Comparison of ENCODE assay signal across 18 cellular contexts in the genomic region with DNA sequence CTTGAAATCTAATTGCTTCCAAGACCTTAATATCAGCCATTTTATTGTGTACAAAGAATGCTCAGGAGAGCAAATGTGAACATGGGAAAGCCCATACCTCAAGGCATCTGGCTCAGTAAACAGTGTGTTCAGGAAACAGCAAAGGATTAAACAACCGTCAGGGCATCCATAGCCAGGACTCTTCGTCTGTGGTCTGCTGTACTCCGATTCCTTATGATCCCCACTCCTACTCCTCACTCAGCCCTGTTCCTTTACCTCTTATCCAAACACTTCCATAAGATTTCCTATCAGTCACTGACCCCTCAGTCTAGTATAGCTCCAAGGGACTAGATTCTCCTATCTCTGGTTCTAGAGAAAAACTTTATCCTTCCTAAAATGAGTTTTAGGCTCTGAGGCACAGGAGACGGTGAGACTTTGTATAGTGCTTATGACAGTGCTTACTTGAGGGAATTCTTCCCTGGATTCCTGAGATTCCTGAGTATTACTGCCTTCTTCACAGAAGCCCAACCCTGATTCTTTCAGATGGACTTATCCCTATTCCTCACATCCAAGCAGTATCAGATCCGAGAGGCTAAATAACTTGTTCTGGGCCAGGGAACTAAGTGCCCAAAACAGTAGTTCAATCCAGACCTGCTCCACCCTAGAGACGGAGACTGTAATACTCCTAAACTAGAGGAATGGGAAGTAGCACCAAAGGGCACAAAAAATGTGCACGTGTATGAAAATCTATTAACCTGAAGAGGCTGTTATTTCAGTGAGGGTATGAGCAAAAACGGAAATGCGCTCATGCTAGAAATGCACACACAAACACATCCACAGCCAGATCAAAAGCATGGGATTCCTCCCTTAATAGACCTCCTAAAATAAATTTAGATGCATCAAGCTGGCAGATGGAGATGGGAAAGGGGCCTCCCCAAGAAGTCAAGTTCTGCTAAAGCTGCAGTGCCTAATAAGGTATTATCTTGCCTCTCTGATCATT. TPM values are rescaled to one million over a fixed set of nuclear protein-coding genes. Genes with fewer than 3 reads are reported as not detected.
DNase-seq lines count a peak whose midpoint lies in the region; ATAC-seq, FAIRE-seq and TF ChIP-seq lines count a peak whose summit lies in the region.
"Had no signal": no experiment of that assay in that cellular context is flagged by ENCODE, and none has a peak within 500 bp of the region (broad histone marks: within the 10 kb centered on the region; RNA-seq: fewer than 3 reads in every experiment).

No MANE protein-coding gene starts in this region.

- H3K23ac ChIP-seq in IMR-90 (ENCODE audit: low read depth, low read length): peak overlapping the region; percentile 98
- no peak overlapping the region for H3K23ac ChIP-seq in mesendoderm (ENCODE audit: low read length)

- CTCF ChIA-PET in IMR-90 (lab: Yijun Ruan, JAX): no interaction called here

- ATAC-seq in IMR-90 (ENCODE audit: low read depth) (peak; percentile 92), GM19467 (IDR thresholded peaks at IDR 0.05; ENCODE audit: unreplicated experiment) (no peak)
- ATAC-seq: K562 had no signal

- peak overlapping the region; percentile 92 for H3K27ac ChIP-seq in IMR-90 (ENCODE audit: insufficient read depth, low read length)
- H3K27ac ChIP-seq in mesendoderm (ENCODE audit: low read depth, low read length): peak overlapping the region; percentile 14

- POLR2A ChIA-PET in IMR-90 (lab: Charles Lee; ENCODE audit: unreplicated experiment): no interaction called here

- H2BK15ac ChIP-seq in IMR-90 (ENCODE audit: low read depth, low read length) (peak overlapping the region; percentile 99), mesendoderm (replicated peaks; ENCODE audit: low read depth) (no peak overlapping the region)

- dilution Hi-C loops in IMR-90 (cut with HindIII; ENCODE audit: low sequenced_read_pairs, unreplicated experiment): no loop called here

- H4K5ac ChIP-seq in IMR-90 (ENCODE audit: low read depth, low read length) (peak overlapping the region; percentile 96), mesendoderm (ENCODE audit: low read length) (no peak overlapping the region)

- H2BK120ac ChIP-seq in IMR-90 (ENCODE audit: low read depth, low read length) (peak overlapping the region; percentile 98), mesendoderm (ENCODE audit: low read depth, low read length) (no peak overlapping the region)

- no peaks in the 10 kb centered on the region for H3K9me3 ChIP-seq in IMR-90 (ENCODE audit: control insufficient read depth, insufficient read depth, low read length)

- H3K79me2 ChIP-seq in mesendoderm (ENCODE audit: control insufficient read depth, insufficient read depth, low read length): no peaks in the 10 kb centered on the region

- peak overlapping the region; percentile 97 for H3K18ac ChIP-seq in IMR-90 (ENCODE audit: low read depth, low read length)
- H3K18ac ChIP-seq in mesendoderm (ENCODE audit: low read length): no peak overlapping the region

- H2AK5ac ChIP-seq in IMR-90 (ENCODE audit: low read depth, low read length): peak overlapping the region; percentile 98
- no peak overlapping the region for H2AK5ac ChIP-seq in mesendoderm (ENCODE audit: low read length)

- H3K9me1 ChIP-seq in IMR-90 (ENCODE audit: insufficient read depth, low read length): peaks cover 19% of the 10 kb centered on the region

- H3K9ac ChIP-seq in IMR-90 (ENCODE audit: low read depth, low read length) (peak overlapping the region; percentile 64), mesendoderm (ENCODE audit: low read length) (no peak overlapping the region)

- H4K91ac ChIP-seq in IMR-90 (ENCODE audit: insufficient read depth, low read depth, low read length): peak overlapping the region; percentile 96

- peak overlapping the region; percentile 98 for H3K56ac ChIP-seq in IMR-90 (ENCODE audit: extremely low read depth, insufficient read depth, low read length)
- no peak overlapping the region for H3K56ac ChIP-seq in mesendoderm (ENCODE audit: low read length)

- peak overlapping the region; percentile 55; the same call in 1 of the 2 replicates for H3K4me2 ChIP-seq in IMR-90 (ENCODE audit: low read depth, low read length)
- no peak overlapping the region for H3K4me2 ChIP-seq in mesendoderm (ENCODE audit: low read length)

- H2AFZ ChIP-seq in IMR-90 (replicated peaks; ENCODE audit: low read length, poor library complexity): peak overlapping the region; percentile 52

- TF ChIP-seq POLR2A in IMR-90 (IDR thresholded peaks at IDR 0.05; ENCODE audit: low read depth, low read length): no peak

- in situ Hi-C loops in IMR-90 (cut with MboI; ENCODE audit: low sequenced_read_pairs): loop anchor here (10.0 kb wide), 1 partner anchor 61 kb away; no protein-coding TSS in a partner anchor

- WGBS in IMR-90 (ENCODE audit: extremely low coverage in 2 of 2, insufficient read length in 1 of 2), 2 experiments: 58% methylated on average over 3 of the region's 9 CpGs; no CpG with 5 or more reads in 1 of the 2 experiments
- WGBS in mesendoderm (ENCODE audit: extremely low coverage, insufficient coverage, low lambda C conversion rate): no CpG with 5 or more reads among the region's 9 CpGs

- BruUV-seq in IMR-90 (replicated peaks; lab: Mats Ljungman, UMichigan): no TSS peak

- H4K8ac ChIP-seq in IMR-90 (ENCODE audit: low read depth in 2 of 2, low read length in 2 of 2): peak overlapping the region; percentile 94 to 96
- H4K8ac ChIP-seq in mesendoderm (ENCODE audit: low read depth, low read length): no peak overlapping the region

- no peaks in the 10 kb centered on the region for H3K36me3 ChIP-seq in IMR-90 (ENCODE audit: control insufficient read depth, insufficient read depth, low read length)
- no peaks in the 10 kb centered on the region for H3K36me3 ChIP-seq in mesendoderm (ENCODE audit: control insufficient read depth, insufficient read depth, low read length)

- H2BK5ac ChIP-seq in IMR-90 (ENCODE audit: low read depth, low read length, poor library complexity, severe bottlenecking): peak overlapping the region; percentile 99
- no peak overlapping the region for H2BK5ac ChIP-seq in mesendoderm (ENCODE audit: low read length)

- TF ChIP-seq CTCF in IMR-90 (conservative IDR thresholded peaks at IDR 0.05; ENCODE audit: low read depth, low read length) (no peak), choroid plexus epithelial cell (conservative IDR thresholded peaks at IDR 0.05; ENCODE audit: low read depth, low read length) (no peak), D721Med (IDR thresholded peaks at IDR 0.05; ENCODE audit: insufficient read depth, missing control alignments) (no peak)

- peak overlapping the region; percentile 96 for H3K14ac ChIP-seq in IMR-90 (replicated peaks; ENCODE audit: low read depth, low read length)

- no peaks in the 10 kb centered on the region for H4K20me1 ChIP-seq in IMR-90 (ENCODE audit: insufficient read depth, low read length)

- H2AK9ac ChIP-seq in IMR-90 (replicated peaks; ENCODE audit: low read depth, low read length, poor library complexity): peak overlapping the region; percentile 79

- H3K4me3 ChIP-seq in IMR-90 (ENCODE audit: insufficient read depth, low read depth, low read length) (no peak overlapping the region), choroid plexus epithelial cell (ENCODE audit: low read depth, low read length) (no peak overlapping the region), mesendoderm (ENCODE audit: low read length) (no peak overlapping the region)
- H3K4me3 ChIP-seq: K562 had no signal

- peak overlapping the region; percentile 96 for H3K4ac ChIP-seq in IMR-90 (ENCODE audit: low read depth, low read length)
- H3K4ac ChIP-seq in mesendoderm (ENCODE audit: low read depth, low read length): no peak overlapping the region

- H2BK20ac ChIP-seq in IMR-90 (ENCODE audit: low read depth, low read length): peak overlapping the region; percentile 99

- peaks cover 33% of the 10 kb centered on the region for H3K4me1 ChIP-seq in IMR-90 (ENCODE audit: control insufficient read depth, insufficient read depth, low read length)
- H3K4me1 ChIP-seq in mesendoderm (ENCODE audit: control insufficient read depth, low read depth, low read length): peaks cover 7% of the 10 kb centered on the region

- intact Hi-C loops in IMR-90 (cut with micrococcal nuclease): no loop called here

- peak; percentile 47 for DNase-seq in AG08396 (ENCODE audit: low spot score)
- peak; percentile 78 for DNase-seq in IMR-90
- DNase-seq in choroid plexus epithelial cell (ENCODE audit: low read depth): peak; percentile 58
- DNase-seq in mesendoderm: peak; percentile 84
- no peak for DNase-seq in HT-29 (ENCODE audit: low spot score)
- DNase-seq in frontal cortex (ENCODE audit: low spot score in 2 of 2): no peak
- no peak for DNase-seq in D721Med (ENCODE audit: insufficient read length, low spot score)
- DNase-seq: activated T-cell treated with anti-CD3 and anti-CD28 coated beads, Interleukin-2, amount 50 U/mL, for 48 hours; anterior cingulate cortex; CD4-positive, CD25-positive, alpha-beta regulatory T cell; GF-D8; NCI-H187; NCI-H82; stimulated activated CD4-positive, alpha-beta T cell treated with anti-CD3 and anti-CD28 coated beads, Interleukin-4, amount 100 ng/mL, for 4 hours; stimulated activated naive CD4-positive, alpha-beta T cell treated with Interleukin-2 at 50 U/mL for 16 hours had no signal

- no peaks in the 10 kb centered on the region for H3K27me3 ChIP-seq in IMR-90 (ENCODE audit: control insufficient read depth, insufficient read depth, low read length)
- H3K27me3 ChIP-seq in mesendoderm (ENCODE audit: insufficient read depth, low read length, poor library complexity): no peaks in the 10 kb centered on the region

- peaks cover 0 to 13% of the 10 kb centered on the region in 2 experiments; a peak in 2 of 4 replicates for H3K79me1 ChIP-seq in IMR-90 (ENCODE audit: low read depth in 1 of 2, low read length in 2 of 2)
- no peaks in the 10 kb centered on the region for H3K79me1 ChIP-seq in mesendoderm (ENCODE audit: low read length)

- no peak for TF ChIP-seq RAD21 in IMR-90 (IDR thresholded peaks at IDR 0.05; ENCODE audit: low read length)

- FAIRE-seq in frontal cortex (lab: Jason Lieb, UNC): no peak
- FAIRE-seq in D721Med (lab: Jason Lieb, UNC): no peak
- FAIRE-seq: K562 had no signal

TF ChIP-seq in IMR-90, 13 proteins besides CTCF, POLR2A, EP300 and RAD21 (continues in another document):
- TF ChIP-seq RCOR1 (IDR thresholded peaks at IDR 0.05; ENCODE audit: insufficient replicate concordance, low read length): no peak

RNA-seq across cellular contexts. Expression of a gene that starts 42.1 kb away (rescaled TPM):
- 0.83 and 1.1 TPM in 2 replicates for total RNA-seq in IMR-90 (2012; rRNA removed)
- polyA plus RNA-seq in IMR-90 (2012; rRNA removed): 1.8 and 2.2 TPM in 2 replicates
- polyA plus RNA-seq in IMR-90 (2012; cell fraction: cytosol; rRNA removed): 1.9 and 4.8 TPM in 2 replicates
- 1.3 and 3.0 TPM in 2 replicates for polyA plus RNA-seq in IMR-90 (2012; cell fraction: nucleus; rRNA removed; ENCODE audit: low replicate concordance)
- 0.17 TPM for polyA plus RNA-seq in mesendoderm (2013, experiment 1 of 2)
- 0.21 TPM for polyA plus RNA-seq in mesendoderm (2013, experiment 2 of 2)
- 3.5 and 5.5 TPM in 2 replicates for total RNA-seq in HT-29 (2014; rRNA removed; shearing (Covaris generic))
- total RNA-seq in frontal cortex: not detected
- total RNA-seq: CD4-positive, CD25-positive, alpha-beta regulatory T cell; K562; SK-MEL-5 had no signal
- polyA plus RNA-seq: K562 had no signal

RNA-seq across cellular contexts. Expression of a gene that starts 59.4 kb away (rescaled TPM):
- total RNA-seq in IMR-90 (2012; rRNA removed): 21.7 and 31.9 TPM in 2 replicates
- 18.3 and 20.5 TPM in 2 replicates for polyA plus RNA-seq in IMR-90 (2012; rRNA removed)
- polyA plus RNA-seq in IMR-90 (2012; cell fraction: cytosol; rRNA removed): 24.8 and 32.4 TPM in 2 replicates
- 45.7 and 80.2 TPM in 2 replicates for polyA plus RNA-seq in IMR-90 (2012; cell fraction: nucleus; rRNA removed; ENCODE audit: low replicate concordance)
- polyA plus RNA-seq in mesendoderm (2013, experiment 1 of 2): 0.14 TPM
- 0.03 TPM for polyA plus RNA-seq in mesendoderm (2013, experiment 2 of 2)
- 5.9 and 6.2 TPM in 2 replicates for total RNA-seq in HT-29 (2014; rRNA removed; shearing (Covaris generic))
- 3.7 TPM for total RNA-seq in frontal cortex
- total RNA-seq: SK-MEL-5 had no signal

Comparison
In these comparisons a context has a peak if more than half of its experiments do, and no peak if none do; other contexts are left out.
1. DNase-seq: peak in AG08396 (single experiment), IMR-90 (single experiment), choroid plexus epithelial cell (single experiment) and mesendoderm (single experiment); none in HT-29 (single experiment), frontal cortex (0 of 2) and D721Med (single experiment).